In the genomic region with DNA sequence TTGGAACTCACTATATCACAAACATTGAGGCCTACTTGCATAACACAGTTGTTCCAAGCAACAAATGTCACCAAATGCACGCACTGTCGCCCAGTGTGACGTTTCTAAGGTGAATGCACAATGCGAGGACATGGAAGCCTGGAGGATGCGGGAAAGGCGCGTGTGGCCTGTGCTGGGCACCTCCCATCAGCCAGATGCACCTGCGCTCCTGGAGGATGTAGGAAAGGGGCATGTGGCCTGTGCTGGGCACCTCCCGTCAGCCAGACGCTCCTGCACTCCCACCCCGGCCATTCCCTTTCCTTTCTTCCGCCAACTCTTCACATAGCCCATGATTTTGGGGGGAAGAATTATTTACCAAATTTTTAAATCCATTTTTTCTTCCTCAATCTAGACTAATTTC, we compare ENCODE assay signal across 32 cellular contexts.
"Had no signal": no experiment of that assay in that cellular context is flagged by ENCODE, and none has a peak within 500 bp of the region (broad histone marks: within the 10 kb centered on the region; RNA-seq: fewer than 3 reads in every experiment).

No MANE protein-coding gene starts in this region.

- H3K36me3 ChIP-seq: adrenal gland, breast epithelium, cardiac muscle cell, gastrocnemius medialis, heart left ventricle had no signal

- H3K4me3 ChIP-seq: adrenal gland, body of pancreas, breast epithelium, cardiac muscle cell, gastrocnemius medialis, heart left ventricle had no signal

- H3K27ac ChIP-seq: adrenal gland, body of pancreas, breast epithelium, cardiac muscle cell, foreskin keratinocyte, gastrocnemius medialis, heart left ventricle had no signal

- H3K9me3 Mint-ChIP-seq: activated CD4-positive, alpha-beta T cell treated with anti-CD3 and anti-CD28 coated beads, Interleukin-2, amount 10 ng/mL, durations not matched to agents 24 days and 14 days; activated T-helper 2 cell treated with anti-CD3 and anti-CD28 coated beads, Interferon-gamma antibody, Interleukin-2, Interleukin-4, amounts not matched to agents 10 μg/mL and 5 μg/mL and 100 μg/mL, durations not matched to agents 14 hours and 24 hours and 36 hours had no signal

- H3K9me3 ChIP-seq: adrenal gland, body of pancreas, gastrocnemius medialis had no signal

- H3K27me3 ChIP-seq: adrenal gland, body of pancreas, foreskin keratinocyte, gastrocnemius medialis, heart left ventricle had no signal

- DNase-seq: activated CD4-positive, alpha-beta memory T cell treated with anti-CD3 and anti-CD28 coated beads for 36 hours; activated CD4-positive, alpha-beta T cell treated with anti-CD3 and anti-CD28 coated beads for 36 hours; activated CD4-positive, alpha-beta T cell treated with anti-CD3 and anti-CD28 coated beads, Interleukin-2, amount 10 ng/mL, durations not matched to agents 24 days and 14 days; activated CD4-positive, CD25-positive, alpha-beta regulatory T cell; activated CD4-positive, CD25-positive, alpha-beta regulatory T cell treated with anti-CD3 and anti-CD28 coated beads, Interleukin-2, amount 50 U/mL, for 72 hours; activated CD8-positive, alpha-beta memory T cell treated with anti-CD3 and anti-CD28 coated beads, Interleukin-2, amount 10 ng/mL, durations not matched to agents 7 days and 5 days; activated CD8-positive, alpha-beta memory T cell treated with anti-CD3 and anti-CD28 coated beads, Interleukin-2, amount 50 U/mL, for 4 hours; activated CD8-positive, alpha-beta T cell treated with anti-CD3 and anti-CD28 coated beads, Interleukin-2, amount 10 ng/mL, durations not matched to agents 7 days and 5 days; activated effector memory CD4-positive, alpha-beta T cell treated with anti-CD3 and anti-CD28 coated beads, Interleukin-2, amount 50 U/mL, for 16 hours; activated naive CD4-positive, alpha-beta T cell treated with anti-CD3 and anti-CD28 coated beads for 36 hours; activated naive CD8-positive, alpha-beta T cell treated with anti-CD3 and anti-CD28 coated beads for 36 hours; activated naive CD8-positive, alpha-beta T cell treated with anti-CD3 and anti-CD28 coated beads, Interleukin-2, amount 50 U/mL, for 24 hours; activated T-cell treated with anti-CD3 and anti-CD28 coated beads, Interleukin-2, amount 50 U/mL, for 1 hour; activated T-cell treated with anti-CD3 and anti-CD28 coated beads, Interleukin-2, amount 50 U/mL, for 48 hours; amygdala; aorta; body of pancreas; cortex of kidney; dermis blood vessel endothelial cell; effector CD8-positive, alpha-beta T cell; foreskin keratinocyte; gastrocnemius medialis; glutamatergic neuron; heart left ventricle; T-helper 2 cell had no signal

- H3K27me3 Mint-ChIP-seq: activated CD4-positive, alpha-beta memory T cell treated with anti-CD3 and anti-CD28 coated beads for 36 hours; activated CD4-positive, alpha-beta T cell treated with anti-CD3 and anti-CD28 coated beads, Interleukin-2, amount 10 ng/mL, durations not matched to agents 24 days and 14 days; activated CD8-positive, alpha-beta memory T cell treated with anti-CD3 and anti-CD28 coated beads, Interleukin-2, amount 10 ng/mL, durations not matched to agents 7 days and 5 days; activated naive CD4-positive, alpha-beta T cell treated with anti-CD3 and anti-CD28 coated beads, Interleukin-2, amount 50 U/mL, for 24 hours; activated naive CD8-positive, alpha-beta T cell treated with anti-CD3 and anti-CD28 coated beads for 36 hours; central memory CD8-positive, alpha-beta T cell had no signal

- H3K4me1 Mint-ChIP-seq: activated CD4-positive, alpha-beta T cell treated with anti-CD3 and anti-CD28 coated beads for 36 hours; activated CD4-positive, alpha-beta T cell treated with anti-CD3 and anti-CD28 coated beads, Interleukin-2, amount 10 ng/mL, durations not matched to agents 24 days and 14 days; activated CD8-positive, alpha-beta memory T cell treated with anti-CD3 and anti-CD28 coated beads, Interleukin-2, amount 10 ng/mL, durations not matched to agents 7 days and 5 days; activated naive CD4-positive, alpha-beta T cell treated with anti-CD3 and anti-CD28 coated beads, Interleukin-2, amount 50 U/mL, for 24 hours; activated naive CD8-positive, alpha-beta T cell treated with anti-CD3 and anti-CD28 coated beads for 36 hours; activated naive CD8-positive, alpha-beta T cell treated with anti-CD3 and anti-CD28 coated beads, Interleukin-2, amount 50 U/mL, for 24 hours; central memory CD8-positive, alpha-beta T cell had no signal

- H3K36me3 Mint-ChIP-seq: activated CD4-positive, alpha-beta memory T cell treated with anti-CD3 and anti-CD28 coated beads for 36 hours; activated CD8-positive, alpha-beta memory T cell treated with anti-CD3 and anti-CD28 coated beads, Interleukin-2, amount 10 ng/mL, durations not matched to agents 7 days and 5 days; activated naive CD4-positive, alpha-beta T cell treated with anti-CD3 and anti-CD28 coated beads, Interleukin-2, amount 50 U/mL, for 24 hours; activated naive CD8-positive, alpha-beta T cell treated with anti-CD3 and anti-CD28 coated beads for 36 hours had no signal

- H3K27ac Mint-ChIP-seq: activated CD4-positive, alpha-beta memory T cell treated with anti-CD3 and anti-CD28 coated beads for 36 hours; activated CD4-positive, alpha-beta T cell treated with anti-CD3 and anti-CD28 coated beads for 36 hours; activated CD4-positive, alpha-beta T cell treated with anti-CD3 and anti-CD28 coated beads, Interleukin-2, amount 10 ng/mL, durations not matched to agents 24 days and 14 days; activated CD8-positive, alpha-beta memory T cell treated with anti-CD3 and anti-CD28 coated beads, Interleukin-2, amount 10 ng/mL, durations not matched to agents 7 days and 5 days; activated CD8-positive, alpha-beta T cell treated with anti-CD3 and anti-CD28 coated beads, Interleukin-2, amount 10 ng/mL, durations not matched to agents 7 days and 5 days; activated naive CD4-positive, alpha-beta T cell treated with anti-CD3 and anti-CD28 coated beads for 36 hours; activated naive CD4-positive, alpha-beta T cell treated with anti-CD3 and anti-CD28 coated beads, Interleukin-2, amount 50 U/mL, for 24 hours; activated naive CD8-positive, alpha-beta T cell treated with anti-CD3 and anti-CD28 coated beads for 36 hours; activated naive CD8-positive, alpha-beta T cell treated with anti-CD3 and anti-CD28 coated beads, Interleukin-2, amount 50 U/mL, for 24 hours; activated T-helper 1 cell treated with anti-CD3 and anti-CD28 coated beads, Interleukin-12 subunit alpha, Interleukin-12 subunit beta, Interleukin-2, Interleukin-4 antibody, amounts not matched to agents 30 ng/mL and 10 ng/mL and 1 ng/mL, durations not matched to agents 14 hours and 24 hours and 36 hours; activated T-helper 2 cell treated with anti-CD3 and anti-CD28 coated beads, Interferon-gamma antibody, Interleukin-2, Interleukin-4, amounts not matched to agents 10 μg/mL and 5 μg/mL and 100 μg/mL, durations not matched to agents 14 hours and 24 hours and 36 hours had no signal

- H3K4me1 ChIP-seq: adrenal gland, body of pancreas, breast epithelium, foreskin keratinocyte, gastrocnemius medialis had no signal

- H3K4me3 Mint-ChIP-seq: activated CD4-positive, alpha-beta memory T cell treated with anti-CD3 and anti-CD28 coated beads for 36 hours; activated CD4-positive, alpha-beta T cell treated with anti-CD3 and anti-CD28 coated beads for 36 hours; activated CD4-positive, alpha-beta T cell treated with anti-CD3 and anti-CD28 coated beads, Interleukin-2, amount 10 ng/mL, durations not matched to agents 24 days and 14 days; activated CD8-positive, alpha-beta memory T cell treated with anti-CD3 and anti-CD28 coated beads, Interleukin-2, amount 10 ng/mL, durations not matched to agents 7 days and 5 days; activated CD8-positive, alpha-beta T cell treated with anti-CD3 and anti-CD28 coated beads, Interleukin-2, amount 10 ng/mL, durations not matched to agents 7 days and 5 days; activated naive CD4-positive, alpha-beta T cell treated with anti-CD3 and anti-CD28 coated beads for 36 hours; activated naive CD4-positive, alpha-beta T cell treated with anti-CD3 and anti-CD28 coated beads, Interleukin-2, amount 50 U/mL, for 24 hours; activated naive CD8-positive, alpha-beta T cell treated with anti-CD3 and anti-CD28 coated beads for 36 hours; activated naive CD8-positive, alpha-beta T cell treated with anti-CD3 and anti-CD28 coated beads, Interleukin-2, amount 50 U/mL, for 24 hours; activated T-helper 1 cell treated with anti-CD3 and anti-CD28 coated beads, Interleukin-12 subunit alpha, Interleukin-12 subunit beta, Interleukin-2, Interleukin-4 antibody, amounts not matched to agents 30 ng/mL and 10 ng/mL and 1 ng/mL, durations not matched to agents 14 hours and 24 hours and 36 hours; central memory CD8-positive, alpha-beta T cell had no signal
